ENCODE assay signal across 28 cellular contexts in genomic region chr20:58808296-58809046, GRCh38. TPM values are rescaled to one million over a fixed set of nuclear protein-coding genes. Genes with fewer than 3 reads are reported as not detected.
"Had no signal": no experiment of that assay in that cellular context is flagged by ENCODE, and none has a peak within 500 bp of the region (broad histone marks: within the 10 kb centered on the region; RNA-seq: fewer than 3 reads in every experiment).

No MANE protein-coding gene starts in this region.

- H3K27ac ChIP-seq: coronary artery, dorsolateral prefrontal cortex, left ventricle myocardium inferior, parathyroid adenoma, psoas muscle, spleen, tibial nerve had no signal

- H3K79me2 ChIP-seq: parathyroid adenoma had no signal

- FAIRE-seq: bronchial epithelial cell, frontal cortex, islet of Langerhans, TTC549 had no signal

- H3K4me3 ChIP-seq: coronary artery, dorsolateral prefrontal cortex, left ventricle myocardium inferior, psoas muscle, spleen, tibial nerve had no signal

- DNase-seq: activated CD4-positive, alpha-beta memory T cell treated with anti-CD3 and anti-CD28 coated beads for 36 hours; activated CD4-positive, alpha-beta T cell treated with anti-CD3 and anti-CD28 coated beads, Interleukin-2, amount 10 ng/mL, durations not matched to agents 24 days and 14 days; activated CD4-positive, CD25-positive, alpha-beta regulatory T cell treated with anti-CD3 and anti-CD28 coated beads, Interleukin-2, amount 50 U/mL, for 72 hours; activated CD8-positive, alpha-beta memory T cell treated with anti-CD3 and anti-CD28 coated beads, Interleukin-2, amount 50 U/mL, for 4 hours; activated effector memory CD4-positive, alpha-beta T cell treated with anti-CD3 and anti-CD28 coated beads, Interleukin-2, amount 50 U/mL, for 16 hours; activated naive CD4-positive, alpha-beta T cell treated with anti-CD3 and anti-CD28 coated beads for 36 hours; activated naive CD8-positive, alpha-beta T cell treated with anti-CD3 and anti-CD28 coated beads, Interleukin-2, amount 10 ng/mL, durations not matched to agents 7 days and 5 days; activated T-cell treated with anti-CD3 and anti-CD28 coated beads, Interleukin-2, amount 50 U/mL, for 1 hour; amniotic stem cell; dorsolateral prefrontal cortex; effector memory CD4-positive, alpha-beta T cell; glutamatergic neuron; left ventricle myocardium inferior; naive B cell; nucleus accumbens; psoas muscle; spleen; stimulated activated naive CD4-positive, alpha-beta T cell; T-cell had no signal

- H3K9ac ChIP-seq: parathyroid adenoma had no signal

- H3K4me1 ChIP-seq: left ventricle myocardium inferior, parathyroid adenoma, psoas muscle, spleen, tibial nerve had no signal

- H3K9me3 ChIP-seq: left ventricle myocardium inferior, psoas muscle, spleen had no signal

- H3K36me3 ChIP-seq: left ventricle myocardium inferior, spleen, tibial nerve had no signal

RNA-seq across cellular contexts. Expression of gene GNAS-AS1, which starts 42.2 kb away (rescaled TPM):
- total RNA-seq: lung microvascular endothelial cell had no signal
- polyA plus RNA-seq: neural cell had no signal
